In the genomic region with DNA sequence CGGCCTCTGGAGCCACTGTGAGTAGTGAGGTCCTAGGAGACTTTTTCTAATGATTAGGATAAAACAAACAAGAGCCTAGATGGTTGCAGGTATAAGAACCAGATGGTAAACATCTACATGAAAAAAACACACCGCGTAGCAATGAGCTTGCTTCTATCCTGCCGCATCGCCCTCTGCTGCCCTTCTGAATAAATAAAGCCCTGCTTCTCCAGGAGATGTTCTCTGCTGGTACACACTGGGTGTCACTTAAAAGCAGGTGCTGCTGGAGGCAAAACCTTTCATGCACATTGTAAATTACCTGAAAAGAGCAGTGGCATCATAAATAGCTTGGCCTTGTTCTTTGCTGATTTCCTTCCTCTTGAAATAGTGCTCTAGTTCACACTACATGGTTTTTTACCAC, we compare ENCODE assay signal across 10 cellular contexts.
A peak's percentile ranks its signal among the peaks of the same experiment; 100 is the strongest.
DNase-seq lines count a peak whose midpoint lies in the region; ATAC-seq and TF ChIP-seq lines count a peak whose summit lies in the region.
"Had no signal": no experiment of that assay in that cellular context is flagged by ENCODE, and none has a peak within 500 bp of the region (broad histone marks: within the 10 kb centered on the region; RNA-seq: fewer than 3 reads in every experiment).

No MANE protein-coding gene starts in this region.

- peaks cover 8% of the 10 kb centered on the region for H3K79me1 ChIP-seq in mesenchymal stem cell (replicated peaks; ENCODE audit: low read length, poor library complexity, severe bottlenecking)

- no peak for ATAC-seq in HG03159 (IDR thresholded peaks at IDR 0.05; ENCODE audit: unreplicated experiment)
- ATAC-seq in HG02759 (IDR thresholded peaks at IDR 0.05; ENCODE audit: unreplicated experiment): no peak
- ATAC-seq: left lobe of liver, right cardiac atrium had no signal

- no peak overlapping the region for H2BK5ac ChIP-seq in mesenchymal stem cell (ENCODE audit: low read depth, low read length, poor library complexity, severe bottlenecking)

- in situ Hi-C loops in astrocyte of the spinal cord (cut with HindIII; ENCODE audit: low sequenced_read_pairs): no loop called here

- H2AK5ac ChIP-seq in mesenchymal stem cell (ENCODE audit: low read length, severe bottlenecking): no peak overlapping the region

- no peak overlapping the region for H4K8ac ChIP-seq in mesenchymal stem cell (ENCODE audit: low read length)

- no peaks in the 10 kb centered on the region for H3K9me3 ChIP-seq in mesenchymal stem cell (ENCODE audit: control insufficient read depth, low read length)

- peaks cover 10% of the 10 kb centered on the region for H3K4me1 ChIP-seq in mesenchymal stem cell (ENCODE audit: control insufficient read depth, insufficient read depth, low read depth, low read length)

- WGBS in mesenchymal stem cell: 61% methylated on average over 5 of the region's 5 CpGs

- H3K27me3 ChIP-seq in mesenchymal stem cell (ENCODE audit: control insufficient read depth in 1 of 2, insufficient read depth in 1 of 2, low read length in 2 of 2): no peaks in the 10 kb centered on the region

- H2AFZ ChIP-seq in mesenchymal stem cell (ENCODE audit: low read depth, low read length): no peak overlapping the region

- no peak overlapping the region for H3K4me2 ChIP-seq in mesenchymal stem cell (ENCODE audit: low read length, poor library complexity, severe bottlenecking)

- no peak overlapping the region for H3K4ac ChIP-seq in mesenchymal stem cell (ENCODE audit: low read depth in 1 of 2, low read length in 2 of 2)

- H3K18ac ChIP-seq in mesenchymal stem cell (ENCODE audit: low read depth in 1 of 2, low read length in 2 of 2): no peak overlapping the region

- H2BK12ac ChIP-seq in mesenchymal stem cell (ENCODE audit: low read length in 2 of 2): no peak overlapping the region

- H2BK120ac ChIP-seq in mesenchymal stem cell (ENCODE audit: low read depth, low read length): no peak overlapping the region

- no peak overlapping the region for H3K14ac ChIP-seq in mesenchymal stem cell (ENCODE audit: low read length in 2 of 2)

- no peak overlapping the region for H4K91ac ChIP-seq in mesenchymal stem cell (ENCODE audit: low read length)

- H2BK15ac ChIP-seq in mesenchymal stem cell (ENCODE audit: low read depth, poor library complexity, severe bottlenecking): no peak overlapping the region

- peaks cover 7 to 12% of the 10 kb centered on the region in 2 experiments for H3K36me3 ChIP-seq in mesenchymal stem cell (ENCODE audit: control insufficient read depth in 1 of 2, insufficient read depth in 2 of 2, low read depth in 1 of 2, low read length in 2 of 2)

- H3K27ac ChIP-seq in mesenchymal stem cell (ENCODE audit: low read length, poor library complexity, severe bottlenecking): no peak overlapping the region

- H3K4me3 ChIP-seq in LNCaP clone FGC (ENCODE audit: low read depth, low read length): no peak overlapping the region
- no peak overlapping the region for H3K4me3 ChIP-seq in astrocyte of the spinal cord (ENCODE audit: low read depth, low read length)
- no peak overlapping the region for H3K4me3 ChIP-seq in mesenchymal stem cell (ENCODE audit: insufficient read depth in 1 of 2, low read depth in 1 of 2, low read length in 2 of 2)

- peak; percentile 22 for DNase-seq in DMS153 treated with DMSO at 0.1 percent for 48 hours (lab: John Stamatoyannopoulos, UW; ENCODE audit: unreplicated experiment)
- DNase-seq in DMS153 (lab: John Stamatoyannopoulos, UW): no peak
- peak; percentile 21 for DNase-seq in LNCaP clone FGC (ENCODE audit: low read depth)
- DNase-seq in astrocyte of the spinal cord (ENCODE audit: low read depth, low spot score): no peak
- DNase-seq in mesenchymal stem cell: peak; percentile 3
- no peak for DNase-seq in putamen (ENCODE audit: low spot score)
- DNase-seq: right cardiac atrium had no signal

- TF ChIP-seq CTCF in LNCaP clone FGC (IDR thresholded peaks at IDR 0.05; ENCODE audit: control insufficient read depth, extremely low read depth, insufficient read depth): peak; percentile 63
- peak; percentile 22 for TF ChIP-seq CTCF in astrocyte of the spinal cord (IDR thresholded peaks at IDR 0.05; ENCODE audit: low read depth, low read length)

- H3K9ac ChIP-seq in mesenchymal stem cell (ENCODE audit: low read length): peak overlapping the region; percentile 52

- no peak overlapping the region for H3K23ac ChIP-seq in mesenchymal stem cell (ENCODE audit: low read length in 2 of 2)

Comparison
In these comparisons a context has a peak if more than half of its experiments do, and no peak if none do; other contexts are left out.
1. DNase-seq: peak in DMS153 treated with DMSO at 0.1 percent for 48 hours (single experiment), LNCaP clone FGC (single experiment) and mesenchymal stem cell (single experiment); none in DMS153 (single experiment), astrocyte of the spinal cord (single experiment) and putamen (single experiment).